ENCODE assay signal across 8 cellular contexts in genomic region chr6:225121-225721, GRCh38.
A peak's percentile ranks its signal among the peaks of the same experiment; 100 is the strongest.
DNase-seq lines count a peak whose midpoint lies in the region; ATAC-seq and TF ChIP-seq lines count a peak whose summit lies in the region.

No MANE protein-coding gene starts in this region.

- no peak overlapping the region for H3K4me3 Mint-ChIP-seq in progenitor cell of endocrine pancreas (ENCODE audit: low read depth)

- no peak for TF ChIP-seq CTCF in progenitor cell of endocrine pancreas (IDR thresholded peaks at IDR 0.05; ENCODE audit: unreplicated experiment)

- H3K27ac Mint-ChIP-seq in progenitor cell of endocrine pancreas: no peak overlapping the region

- peaks cover 6% of the 10 kb centered on the region for H3K27me3 Mint-ChIP-seq in progenitor cell of endocrine pancreas

- H3K4me1 Mint-ChIP-seq in progenitor cell of endocrine pancreas (ENCODE audit: low read depth): peaks cover 18% of the 10 kb centered on the region

- H3K9me3 Mint-ChIP-seq in progenitor cell of endocrine pancreas (ENCODE audit: low read depth): no peaks in the 10 kb centered on the region

- ATAC-seq in GM19023 (IDR thresholded peaks at IDR 0.05; ENCODE audit: unreplicated experiment): peak; percentile 26
- peak; percentile 78 to 85 for ATAC-seq in activated CD4-positive, CD25-positive, alpha-beta regulatory T cell treated with anti-CD3 and anti-CD28 coated beads, Interleukin-2, amount 50 U/mL, for 24 hours

- H3K36me3 Mint-ChIP-seq in progenitor cell of endocrine pancreas (ENCODE audit: insufficient read depth): no peaks in the 10 kb centered on the region

- peak; percentile 33 for DNase-seq in central memory CD4-positive, alpha-beta T cell
- peak; percentile 80 for DNase-seq in stimulated activated CD4-positive, alpha-beta T cell treated with anti-CD3 and anti-CD28 coated beads, Interleukin-4, amount 100 ng/mL, for 24 hours
- DNase-seq in progenitor cell of endocrine pancreas (ENCODE audit: low spot score, unreplicated experiment): no peak
- no peak for DNase-seq in medulla oblongata (ENCODE audit: extremely low spot score)
- no peak for DNase-seq in amygdala (lab: John Stamatoyannopoulos, UW)
- DNase-seq in NCI-H446 treated with DMSO at 0.1 percent for 48 hours (lab: John Stamatoyannopoulos, UW): no peak

Comparison
In these comparisons a context has a peak if more than half of its experiments do, and no peak if none do; other contexts are left out.
1. DNase-seq: peak in central memory CD4-positive, alpha-beta T cell (single experiment) and stimulated activated CD4-positive, alpha-beta T cell treated with anti-CD3 and anti-CD28 coated beads, Interleukin-4, amount 100 ng/mL, for 24 hours (single experiment); none in progenitor cell of endocrine pancreas (single experiment), medulla oblongata (single experiment), amygdala (0 of 56) and NCI-H446 treated with DMSO at 0.1 percent for 48 hours (single experiment).